26 cellular contexts compared by ENCODE assay signal in the genomic region with DNA sequence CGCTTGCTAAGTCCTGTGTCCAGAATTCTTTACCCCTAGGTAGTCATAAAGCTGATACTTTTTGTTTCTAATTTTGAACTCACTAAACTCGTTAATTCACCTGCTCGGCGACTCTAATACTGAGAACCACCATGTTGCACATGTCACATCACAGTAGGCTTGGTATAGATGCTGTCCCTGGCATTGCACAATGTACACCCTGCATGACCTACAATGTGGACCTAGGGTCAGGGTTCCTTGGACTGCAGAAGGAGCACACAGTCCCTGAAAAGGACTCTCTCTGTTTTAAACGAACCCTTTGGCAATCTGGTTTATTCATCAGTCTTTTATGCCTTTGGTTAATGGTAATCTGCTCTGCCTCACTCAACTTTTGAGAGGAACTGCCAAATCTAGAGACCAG.
DNase-seq lines count a peak whose midpoint lies in the region; ATAC-seq, FAIRE-seq and TF ChIP-seq lines count a peak whose summit lies in the region.
"Had no signal": no experiment of that assay in that cellular context is flagged by ENCODE, and none has a peak within 500 bp of the region (broad histone marks: within the 10 kb centered on the region; RNA-seq: fewer than 3 reads in every experiment).

No MANE protein-coding gene starts in this region.

- H2BK15ac ChIP-seq in IMR-90 (ENCODE audit: low read depth, low read length): no peak overlapping the region
- no peak overlapping the region for H2BK15ac ChIP-seq in H1 (ENCODE audit: low read length)

- no peak overlapping the region for H3K56ac ChIP-seq in IMR-90 (ENCODE audit: extremely low read depth, insufficient read depth, low read length)
- no peak overlapping the region for H3K56ac ChIP-seq in H1 (replicated peaks; ENCODE audit: insufficient read length, low read depth, low read length)

- POLR2A ChIA-PET in IMR-90 (lab: Charles Lee; ENCODE audit: unreplicated experiment) (no interaction called here), H1 (lab: Charles Lee; ENCODE audit: partially characterized antibody) (no interaction called here)

- H2AK5ac ChIP-seq in IMR-90 (ENCODE audit: low read depth, low read length) (no peak overlapping the region; the same call in 1 of the 2 replicates), H1 (ENCODE audit: low read depth, low read length) (no peak overlapping the region)

- H3K4me2 ChIP-seq in IMR-90 (ENCODE audit: low read depth, low read length): no peak overlapping the region
- no peak overlapping the region for H3K4me2 ChIP-seq in H1 (ENCODE audit: insufficient read depth in 1 of 2, low read depth in 2 of 2, low read length in 2 of 2)
- H3K4me2 ChIP-seq: BLaER1 treated with 17β-estradiol and CSF1 and Interleukin-3, amounts not matched to agents 10 nM and 100 nM; GM23338 had no signal

- CTCF ChIA-PET in IMR-90 (lab: Yijun Ruan, JAX): no interaction called here
- CTCF ChIA-PET in H1 (lab: Charles Lee; ENCODE audit: partially characterized antibody): interaction anchor here (0.8 kb wide), 1 partner anchor 24 kb away, joined by 3 read pairs; no protein-coding TSS in a partner anchor

- H4K8ac ChIP-seq in IMR-90 (ENCODE audit: low read depth in 2 of 2, low read length in 2 of 2) (no peak overlapping the region), H1 (ENCODE audit: extremely low read depth, insufficient read depth, low read length) (no peak overlapping the region)

- no peak for TF ChIP-seq EP300 in H1 (IDR thresholded peaks at IDR 0.05; ENCODE audit: borderline replicate concordance in 1 of 2, low read depth in 2 of 2, low read length in 2 of 2)

- H3K4me3 ChIP-seq in IMR-90 (ENCODE audit: insufficient read depth, low read depth, low read length) (no peak overlapping the region), H1 (ENCODE audit: extremely low read depth in 1 of 4, insufficient read depth in 2 of 4, low read depth in 3 of 4, low read length in 4 of 4) (no peak overlapping the region), testis (no peak overlapping the region), spleen (no peak overlapping the region)
- H3K4me3 ChIP-seq: BLaER1 treated with 17β-estradiol and CSF1 and Interleukin-3, amounts not matched to agents 10 nM and 100 nM; GM23338; HAP-1 had no signal

- no peak overlapping the region for H3K9ac ChIP-seq in IMR-90 (ENCODE audit: low read depth, low read length)
- no peak overlapping the region for H3K9ac ChIP-seq in H1 (replicated peaks in 1 of 4; ENCODE audit: extremely low read depth in 1 of 4, low read depth in 3 of 4, low read length in 3 of 4)
- H3K9ac ChIP-seq: BLaER1 treated with 17β-estradiol and CSF1 and Interleukin-3, amounts not matched to agents 10 nM and 100 nM had no signal

- H2BK20ac ChIP-seq in IMR-90 (ENCODE audit: low read depth, low read length) (no peak overlapping the region), H1 (ENCODE audit: low read length) (peak overlapping the region; percentile 86; the same call in 1 of the 2 replicates)

- H3K36me3 ChIP-seq in IMR-90 (ENCODE audit: control insufficient read depth, insufficient read depth, low read length): no peaks in the 10 kb centered on the region
- no peaks in the 10 kb centered on the region for H3K36me3 ChIP-seq in H1 (ENCODE audit: control insufficient read depth in 2 of 4, insufficient read depth in 4 of 4, low read length in 3 of 4)
- H3K36me3 ChIP-seq in testis (ENCODE audit: low read depth, missing control alignments): no peaks in the 10 kb centered on the region
- no peaks in the 10 kb centered on the region for H3K36me3 ChIP-seq in spleen
- H3K36me3 ChIP-seq: BE2C; BLaER1 treated with 17β-estradiol and CSF1 and Interleukin-3, amounts not matched to agents 10 nM and 100 nM; HAP-1 had no signal

- no peak overlapping the region for H3K18ac ChIP-seq in IMR-90 (ENCODE audit: low read depth, low read length)
- no peak overlapping the region for H3K18ac ChIP-seq in H1 (ENCODE audit: extremely low read depth, low read length)

- no peak for DNase-seq in IMR-90
- no peak for DNase-seq in H1 (ENCODE audit: low read depth in 1 of 2, low spot score in 2 of 2)
- no peak for DNase-seq in left lobe of liver (ENCODE audit: low spot score)
- peak; percentile 64 for DNase-seq in renal cortical epithelial cell (ENCODE audit: low read depth)
- DNase-seq in testis: no peak
- DNase-seq in spleen: no peak
- DNase-seq in EL: no peak
- no peak for DNase-seq in effector CD8-positive, alpha-beta T cell (lab: John Stamatoyannopoulos, UW)
- DNase-seq: ACHN; AML-193; BE2C; CD4-positive, alpha-beta T cell; CD8-positive, alpha-beta memory T cell; DMS 273 treated with DMSO at 0.1 percent for 48 hours; DMS79; GF-D8; HFFc6 had no signal

- H3K14ac ChIP-seq in IMR-90 (replicated peaks; ENCODE audit: low read depth, low read length) (no peak overlapping the region), H1 (ENCODE audit: insufficient read length) (no peak overlapping the region)

- H4K20me1 ChIP-seq in IMR-90 (ENCODE audit: insufficient read depth, low read length) (no peaks in the 10 kb centered on the region), H1 (replicated peaks in 1 of 2; ENCODE audit: control insufficient read depth in 1 of 2, insufficient read depth in 2 of 2, low read length in 2 of 2) (no peaks in the 10 kb centered on the region)
- H4K20me1 ChIP-seq: BLaER1 treated with 17β-estradiol and CSF1 and Interleukin-3, amounts not matched to agents 10 nM and 100 nM had no signal

- H2AFZ ChIP-seq in IMR-90 (replicated peaks; ENCODE audit: low read length, poor library complexity): no peak overlapping the region
- H2AFZ ChIP-seq in H1 (ENCODE audit: low read length): no peak overlapping the region
- H2AFZ ChIP-seq: GM23338 had no signal

- H3K4ac ChIP-seq in IMR-90 (ENCODE audit: low read depth, low read length) (no peak overlapping the region), H1 (replicated peaks; ENCODE audit: insufficient read length, low read depth, low read length) (no peak overlapping the region)

- H3K79me2 ChIP-seq in H1 (ENCODE audit: control insufficient read depth in 1 of 2, insufficient read depth in 2 of 2, low read length in 2 of 2): no peaks in the 10 kb centered on the region

- ATAC-seq in IMR-90 (ENCODE audit: low read depth): no peak
- peak; percentile 46 for ATAC-seq in left lobe of liver
- ATAC-seq: GM23338 had no signal

- no TSS peak for BruUV-seq in IMR-90 (replicated peaks; lab: Mats Ljungman, UMichigan)

- dilution Hi-C loops in IMR-90 (cut with HindIII; ENCODE audit: low sequenced_read_pairs, unreplicated experiment): no loop called here

- TF ChIP-seq CTCF in IMR-90 (conservative IDR thresholded peaks at IDR 0.05; ENCODE audit: low read depth, low read length) (no peak), H1 (IDR thresholded peaks at IDR 0.05; ENCODE audit: control extremely low read depth in 1 of 3, insufficient read depth in 1 of 3, low read depth in 1 of 3, low read length in 3 of 3) (no peak), testis (IDR thresholded peaks at IDR 0.05) (no peak), spleen (IDR thresholded peaks at IDR 0.05 in 8 of 11, conservative IDR thresholded peaks at IDR 0.05 in 3 of 11) (no peak)

- H4K5ac ChIP-seq in IMR-90 (ENCODE audit: low read depth, low read length) (no peak overlapping the region), H1 (ENCODE audit: insufficient read length, low read depth, low read length) (no peak overlapping the region)

- no peak overlapping the region for H3K23ac ChIP-seq in IMR-90 (ENCODE audit: low read depth, low read length)
- no peak overlapping the region for H3K23ac ChIP-seq in H1 (ENCODE audit: insufficient read length)

- H2BK12ac ChIP-seq in H1 (ENCODE audit: low read depth, low read length): no peak overlapping the region; the same call in 1 of the 2 replicates

- no peak for FAIRE-seq in H1 (lab: Jason Lieb, UNC)
- FAIRE-seq: A204.1, D721Med, GM12891, GM18507, H54 had no signal

- no peaks in the 10 kb centered on the region for H3K79me1 ChIP-seq in IMR-90 (ENCODE audit: low read depth in 1 of 2, low read length in 2 of 2)
- H3K79me1 ChIP-seq in H1 (ENCODE audit: low read depth, low read length): no peaks in the 10 kb centered on the region

- H2BK120ac ChIP-seq in IMR-90 (ENCODE audit: low read depth, low read length): no peak overlapping the region
- no peak overlapping the region for H2BK120ac ChIP-seq in H1 (replicated peaks; ENCODE audit: low read depth, low read length)

- in situ Hi-C loops in IMR-90 (cut with MboI; ENCODE audit: low sequenced_read_pairs): no loop called here

- TF ChIP-seq POLR2A in IMR-90 (IDR thresholded peaks at IDR 0.05; ENCODE audit: low read depth, low read length) (no peak), H1 (IDR thresholded peaks at IDR 0.05; ENCODE audit: control extremely low read depth in 1 of 2, low read depth in 2 of 2, low read length in 2 of 2) (no peak), testis (IDR thresholded peaks at IDR 0.05) (no peak), spleen (IDR thresholded peaks at IDR 0.05) (no peak)

- 100% methylated on average over 1 of the region's 5 CpGs; no CpG with 5 or more reads in 1 of the 2 experiments for WGBS in IMR-90 (ENCODE audit: extremely low coverage in 2 of 2, insufficient read length in 1 of 2), 2 experiments
- 89% methylated on average over 5 of the region's 5 CpGs; no CpG with 5 or more reads in 1 of the 2 experiments for WGBS in H1 (ENCODE audit: extremely low coverage in 1 of 2, insufficient coverage in 1 of 2, insufficient read length in 1 of 2, insufficient replicate concordance in 2 of 2, low coverage in 1 of 2, low lambda C conversion rate in 2 of 2, missing lambda C conversion rate in 1 of 2), 2 experiments
- WGBS in testis, 2 donors: 87 to 94% methylated on average over 5 of the region's 5 CpGs
- 83 to 92% (median 89%) methylated on average over 5 of the region's 5 CpGs for WGBS in spleen, 5 donors

- H4K91ac ChIP-seq in IMR-90 (ENCODE audit: insufficient read depth, low read depth, low read length) (no peak overlapping the region), H1 (replicated peaks; ENCODE audit: insufficient read length, low read length) (no peak overlapping the region)

- intact Hi-C loops in IMR-90 (cut with micrococcal nuclease) (no loop called here), testis (cut with DNase I; ENCODE audit: low total_unique reads) (no loop called here), spleen (cut with DNase I; ENCODE audit: low total_unique reads) (no loop called here)

- H3K23me2 ChIP-seq in H1 (ENCODE audit: low read depth, low read length): no peaks in the 10 kb centered on the region; the same call in 1 of the 2 replicates

- H3K27me3 ChIP-seq in IMR-90 (ENCODE audit: control insufficient read depth, insufficient read depth, low read length) (0 out of 2 replicates have a peak, but pooled peaks cover 2% of the 10 kb centered on the region), H1 (replicated peaks in 1 of 4; ENCODE audit: control insufficient read depth in 3 of 4, extremely low read depth in 1 of 4, insufficient read depth in 3 of 4, low read length in 3 of 4) (no peaks in the 10 kb centered on the region; a peak in 1 of 7 replicates), testis (no peaks in the 10 kb centered on the region), spleen (replicated peaks in 1 of 7) (no peaks in the 10 kb centered on the region)
- H3K27me3 ChIP-seq: BE2C; BLaER1 treated with 17β-estradiol and CSF1 and Interleukin-3, amounts not matched to agents 10 nM and 100 nM had no signal

- H3K9me3 ChIP-seq in IMR-90 (ENCODE audit: control insufficient read depth, insufficient read depth, low read length) (no peaks in the 10 kb centered on the region; the same call in 1 of the 2 replicates), H1 (ENCODE audit: insufficient read depth in 2 of 2, low read depth in 1 of 2, low read length in 1 of 2) (no peaks in the 10 kb centered on the region), testis (no peaks in the 10 kb centered on the region), spleen (no peaks in the 10 kb centered on the region)
- H3K9me3 ChIP-seq: BE2C, HAP-1 had no signal

- H3K4me1 ChIP-seq in IMR-90 (ENCODE audit: control insufficient read depth, insufficient read depth, low read length) (peaks cover 1% of the 10 kb centered on the region; the same call in 1 of the 2 replicates), H1 (replicated peaks in 1 of 4; ENCODE audit: control insufficient read depth in 3 of 4, insufficient read depth in 4 of 4, low read length in 3 of 4) (peaks cover under 1 to 2% (median 2%) of the 10 kb centered on the region in 4 experiments; a peak in 4 of 7 replicates), testis (no peaks in the 10 kb centered on the region), spleen (no peaks in the 10 kb centered on the region)
- H3K4me1 ChIP-seq: BLaER1 treated with 17β-estradiol and CSF1 and Interleukin-3, amounts not matched to agents 10 nM and 100 nM had no signal

- H2BK5ac ChIP-seq in IMR-90 (ENCODE audit: low read depth, low read length, poor library complexity, severe bottlenecking) (no peak overlapping the region), H1 (ENCODE audit: low read depth, low read length) (no peak overlapping the region)

- TF ChIP-seq RAD21 in IMR-90 (IDR thresholded peaks at IDR 0.05; ENCODE audit: low read length) (no peak), H1 (IDR thresholded peaks at IDR 0.05 in 1 of 2, conservative IDR thresholded peaks at IDR 0.05 in 1 of 2; ENCODE audit: low read depth in 2 of 2, low read length in 2 of 2) (no peak)

- H3K27ac ChIP-seq in IMR-90 (ENCODE audit: insufficient read depth, low read length) (no peak overlapping the region), H1 (ENCODE audit: low read depth, low read length) (no peak overlapping the region), testis (no peak overlapping the region), spleen (no peak overlapping the region)
- H3K27ac ChIP-seq: 22Rv1; BLaER1 treated with 17β-estradiol and CSF1 and Interleukin-3, amounts not matched to agents 10 nM and 100 nM had no signal

- H2AK9ac ChIP-seq in IMR-90 (replicated peaks; ENCODE audit: low read depth, low read length, poor library complexity): no peak overlapping the region

- no peaks in the 10 kb centered on the region for H3K9me1 ChIP-seq in IMR-90 (ENCODE audit: insufficient read depth, low read length)
